ENCODE assay signal across 8 cellular contexts in the genomic region with DNA sequence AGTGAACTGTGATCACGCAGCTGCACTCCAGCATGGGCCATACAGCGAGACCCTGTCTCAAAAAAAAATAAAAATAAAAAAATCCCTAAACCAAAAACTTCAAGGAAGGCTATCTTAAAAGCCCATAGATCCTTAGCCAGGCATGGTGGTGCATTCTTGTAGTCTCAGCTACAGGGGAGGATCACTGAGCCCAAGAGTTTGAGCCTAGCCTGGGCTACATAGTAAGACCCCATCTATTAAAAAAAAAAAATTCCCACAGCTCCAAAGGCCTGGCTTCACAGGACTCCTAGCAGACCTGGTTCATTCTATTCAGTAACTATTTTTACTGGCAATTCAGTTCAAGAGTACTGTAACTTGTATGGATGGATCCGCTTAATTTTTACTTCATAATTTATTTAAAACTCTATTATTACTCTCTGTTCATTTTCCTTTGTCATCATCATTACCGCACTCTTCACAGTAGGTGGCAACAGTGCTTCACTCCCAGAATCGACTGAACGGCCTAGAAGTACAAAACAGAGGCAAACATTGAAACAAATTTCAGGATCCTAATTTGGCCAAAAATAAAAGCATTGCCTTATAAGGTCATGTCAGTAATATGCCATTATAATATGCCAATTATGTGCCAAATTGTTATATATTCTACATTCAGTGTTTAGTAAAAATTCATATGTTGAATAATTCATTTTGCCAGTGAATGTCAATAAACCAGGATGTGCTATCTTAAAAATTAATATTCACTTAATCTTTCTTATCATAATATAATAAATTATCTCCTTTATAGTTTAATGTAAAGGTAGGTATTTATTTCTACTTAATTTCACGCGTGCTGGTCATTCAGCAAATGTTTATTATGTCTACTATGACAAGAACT. TPM values are rescaled to one million over a fixed set of nuclear protein-coding genes. Genes with fewer than 3 reads are reported as not detected.
DNase-seq lines count a peak whose midpoint lies in the region; ATAC-seq, FAIRE-seq and TF ChIP-seq lines count a peak whose summit lies in the region.

No MANE protein-coding gene starts in this region.

- peak; percentile 35 to 38 for ATAC-seq in activated CD4-positive, CD25-positive, alpha-beta regulatory T cell treated with anti-CD3 and anti-CD28 coated beads, Interleukin-2, amount 50 U/mL, for 24 hours
- ATAC-seq in activated T-helper 17 cell treated with anti-CD3 and anti-CD28 coated beads, Interleukin-2, amount 50 U/mL, for 72 hours (replicated peaks): no peak

- no peaks in the 10 kb centered on the region for H3K9me3 ChIP-seq in GM23248 (ENCODE audit: low read depth)

- H3K27ac Mint-ChIP-seq in activated T-helper 17 cell treated with anti-CD3 and anti-CD28 coated beads, Interleukin-2, amount 50 U/mL, for 72 hours: no peak overlapping the region

- H3K27me3 ChIP-seq in GM23248 (replicated peaks; ENCODE audit: insufficient read depth): no peaks in the 10 kb centered on the region

- H3K4me1 Mint-ChIP-seq in activated T-helper 17 cell treated with anti-CD3 and anti-CD28 coated beads, Interleukin-2, amount 50 U/mL, for 72 hours: no peaks in the 10 kb centered on the region

- no peaks in the 10 kb centered on the region for H3K9me3 Mint-ChIP-seq in activated T-helper 17 cell treated with anti-CD3 and anti-CD28 coated beads, Interleukin-2, amount 50 U/mL, for 72 hours

- no peak overlapping the region for H2AFZ ChIP-seq in GM23248

- H3K4me2 ChIP-seq in GM23248 (ENCODE audit: unreplicated experiment): no peak overlapping the region

- H4K20me1 ChIP-seq in GM23248 (ENCODE audit: insufficient read depth): no peaks in the 10 kb centered on the region

- in situ Hi-C loops in GM23248 (cut with MboI): loop anchor here (5.0 kb wide), 1 partner anchor 432 kb away; no protein-coding TSS in a partner anchor

- H3K4me3 ChIP-seq in GM23248 (no peak overlapping the region), NB4 (ENCODE audit: low read depth, low read length) (no peak overlapping the region)

- H3K36me3 Mint-ChIP-seq in activated T-helper 17 cell treated with anti-CD3 and anti-CD28 coated beads, Interleukin-2, amount 50 U/mL, for 72 hours (ENCODE audit: low read depth): no peaks in the 10 kb centered on the region

- no peaks in the 10 kb centered on the region for H3K9me2 ChIP-seq in GM23248 (ENCODE audit: insufficient read depth)

- TF ChIP-seq CTCF in NB4 (IDR thresholded peaks at IDR 0.05; ENCODE audit: low read depth, low read length): peak; percentile 68

- WGBS in GM23248 (ENCODE audit: low coverage in 1 of 2, low lambda C conversion rate in 2 of 2, missing lambda C conversion rate in 2 of 2), 2 experiments: 40 to 41% methylated on average over 8 of the region's 8 CpGs

- 0 out of 2 replicates have a peak, but pooled peaks cover 3% of the 10 kb centered on the region for H3K4me1 ChIP-seq in GM23248 (ENCODE audit: insufficient read depth)

- H3K4me3 Mint-ChIP-seq in activated T-helper 17 cell treated with anti-CD3 and anti-CD28 coated beads, Interleukin-2, amount 50 U/mL, for 72 hours: no peak overlapping the region

- H3K79me2 ChIP-seq in GM23248 (ENCODE audit: insufficient read depth): no peaks in the 10 kb centered on the region

- H3K27ac ChIP-seq in GM23248: no peak overlapping the region

- no peaks in the 10 kb centered on the region for H3K36me3 ChIP-seq in GM23248 (ENCODE audit: low read depth)

- H3F3A ChIP-seq in GM23248 (ENCODE audit: insufficient read depth): no peaks in the 10 kb centered on the region

- no peak overlapping the region for H3K9ac ChIP-seq in GM23248

- TF ChIP-seq POLR2A in NB4 (IDR thresholded peaks at IDR 0.05; ENCODE audit: extremely low read depth, insufficient read length): no peak

- H3K27me3 Mint-ChIP-seq in activated T-helper 17 cell treated with anti-CD3 and anti-CD28 coated beads, Interleukin-2, amount 50 U/mL, for 72 hours: peaks cover 32% of the 10 kb centered on the region

- peak; percentile 81 for FAIRE-seq in TTC549 (lab: Jason Lieb, UNC)
- FAIRE-seq in frontal cortex (lab: Jason Lieb, UNC): peak; percentile 92

- DNase-seq in activated CD4-positive, CD25-positive, alpha-beta regulatory T cell treated with anti-CD3 and anti-CD28 coated beads, Interleukin-2, amount 50 U/mL, for 72 hours: no peak
- peak; percentile 83 for DNase-seq in GM23248
- DNase-seq in NB4 (ENCODE audit: low read depth): peak; percentile 74
- peak in 1 of 2 donors; percentile 52 for DNase-seq in frontal cortex (ENCODE audit: low spot score in 2 of 2)
- DNase-seq in pons (ENCODE audit: low spot score): peak; percentile 92

RNA-seq across cellular contexts. Expression of a gene that starts 14.3 kb away (rescaled TPM):
- total RNA-seq in GM23248 (2014; rRNA removed; shearing (Covaris generic)): 29.6 and 42.6 TPM in 2 replicates
- 14.7 and 14.9 TPM in 2 replicates for polyA plus RNA-seq in GM23248 (2016; fragmentation: Nextera tagmentation; extraction: Ambion mirVana)
- 63.6 TPM for total RNA-seq in frontal cortex
- 10 to 100 TPM; 14.8 to 17.3 TPM for total RNA-seq in activated T-helper 17 cell treated with anti-CD3 and anti-CD28 coated beads, Interleukin-2, amount 50 U/mL, for 72 hours
